In the genomic region with DNA sequence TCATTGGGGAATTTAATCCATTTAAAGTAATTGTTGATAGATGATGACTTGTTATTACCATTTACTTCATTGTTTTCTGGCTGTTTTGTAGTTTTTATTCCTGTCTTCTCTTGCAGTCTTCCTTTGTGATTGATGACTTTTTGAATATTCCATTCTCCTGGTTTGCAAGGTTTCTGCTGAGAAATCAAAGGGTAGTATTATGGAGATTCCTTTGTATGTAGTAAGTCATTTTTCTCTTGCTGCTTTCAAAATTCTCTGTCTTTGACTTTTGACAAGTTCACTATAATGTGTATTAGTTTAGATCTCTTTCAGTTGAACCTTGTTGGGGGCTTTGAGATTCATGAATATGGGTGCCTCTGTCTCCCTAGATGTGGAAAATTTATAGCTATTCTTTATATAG, we compare ENCODE assay signal across 19 cellular contexts. TPM values are rescaled to one million over a fixed set of nuclear protein-coding genes. Genes with fewer than 3 reads are reported as not detected.
DNase-seq lines count a peak whose midpoint lies in the region; ATAC-seq, FAIRE-seq and TF ChIP-seq lines count a peak whose summit lies in the region.
"Had no signal": no experiment of that assay in that cellular context is flagged by ENCODE, and none has a peak within 500 bp of the region (broad histone marks: within the 10 kb centered on the region; RNA-seq: fewer than 3 reads in every experiment).

No MANE protein-coding gene starts in this region.

- TF ChIP-seq RAD21 in HCT116 (IDR thresholded peaks at IDR 0.05; ENCODE audit: low read depth) (no peak), K562 (CRISPR knock-in tag; conservative IDR thresholded peaks at IDR 0.05 in 1 of 2, IDR thresholded peaks at IDR 0.05 in 1 of 2) (no peak)

- H4K20me1 ChIP-seq in BLaER1 (no peaks in the 10 kb centered on the region), HCT116 (ENCODE audit: insufficient read depth) (no peaks in the 10 kb centered on the region), K562 (replicated peaks; ENCODE audit: control insufficient read depth, insufficient read depth, low read length) (no peaks in the 10 kb centered on the region)

- H3K27me3 ChIP-seq in BLaER1: no peaks in the 10 kb centered on the region
- H3K27me3 ChIP-seq in HCT116 (ENCODE audit: insufficient read depth, low read length): no peaks in the 10 kb centered on the region
- H3K27me3 ChIP-seq in K562 (ENCODE audit: control insufficient read depth in 2 of 2, insufficient read depth in 2 of 2, low read length in 2 of 2): no peaks in the 10 kb centered on the region
- no peaks in the 10 kb centered on the region for H3K27me3 ChIP-seq in subcutaneous abdominal adipose tissue (ENCODE audit: control insufficient read depth in 5 of 5, insufficient read depth in 4 of 5, low read length in 5 of 5)
- H3K27me3 ChIP-seq in uterus: no peaks in the 10 kb centered on the region

- RAD21 ChIA-PET in HCT116 (lab: Charles Lee; ENCODE audit: low non-redundant PET in 1 of 2, low total read pairs in 2 of 2, uncharacterized antibody in 2 of 2, unreplicated experiment in 2 of 2): no interaction called here

- ATAC-seq in HCT116 (no peak), K562 (no peak)
- ATAC-seq: HepG2 had no signal

- intact Hi-C loops in HCT116 (cut with micrococcal nuclease): loop anchor here (10.0 kb wide), 2 partner anchors 255 to 345 kb away; a partner anchor contains a TSS
- intact Hi-C loops in K562 (cut with micrococcal nuclease): no loop called here
- intact Hi-C loops in posterior cingulate gyrus (cut with DNase I): no loop called here
- intact Hi-C loops in uterus (cut with DNase I; ENCODE audit: low total_unique reads): no loop called here

- H3K9me2 ChIP-seq in HCT116 (ENCODE audit: insufficient read depth): no peaks in the 10 kb centered on the region

- no peaks in the 10 kb centered on the region for H3K9me1 ChIP-seq in K562 (ENCODE audit: control insufficient read depth, insufficient read depth, low read length)

- TF ChIP-seq CTCF in HCT116 (IDR thresholded peaks at IDR 0.05 in 2 of 3, conservative IDR thresholded peaks at IDR 0.05 in 1 of 3; ENCODE audit: borderline replicate concordance in 1 of 3, insufficient read depth in 1 of 3, low read depth in 2 of 3, low read length in 2 of 3): no peak
- no peak for TF ChIP-seq CTCF in K562 (IDR thresholded peaks at IDR 0.05 in 2 of 3, conservative IDR thresholded peaks at IDR 0.05 in 1 of 3; ENCODE audit: insufficient read depth in 2 of 3, low read depth in 1 of 3, low read length in 3 of 3)
- TF ChIP-seq CTCF in uterus (IDR thresholded peaks at IDR 0.05): no peak

- in situ Hi-C loops in K562 (cut with MboI): no loop called here

- H3K4me1 ChIP-seq in BLaER1 (peaks cover 4% of the 10 kb centered on the region), HCT116 (ENCODE audit: control insufficient read depth in 1 of 2, insufficient read depth in 2 of 2, low read length in 2 of 2) (peaks cover 0 to under 1% of the 10 kb centered on the region in 2 experiments; a peak in 1 of 4 replicates), K562 (replicated peaks in 1 of 2; ENCODE audit: control insufficient read depth in 2 of 2, insufficient read depth in 2 of 2, low read length in 2 of 2) (no peaks in the 10 kb centered on the region), subcutaneous abdominal adipose tissue (ENCODE audit: control insufficient read depth in 5 of 5, insufficient read depth in 5 of 5, low read length in 5 of 5) (peaks cover 0 to 2% (median 0%) of the 10 kb centered on the region in 5 donors), uterus (peaks cover 0 to under 1% of the 10 kb centered on the region in 2 donors)

- TF ChIP-seq POLR2A in HCT116 (IDR thresholded peaks at IDR 0.05; ENCODE audit: borderline replicate concordance, extremely low read depth, insufficient read depth, insufficient read length): no peak
- no peak for TF ChIP-seq POLR2A in K562 (conservative IDR thresholded peaks at IDR 0.05)
- no peak for TF ChIP-seq POLR2A in uterus (IDR thresholded peaks at IDR 0.05)

- H3K4me2 ChIP-seq in BLaER1 (no peak overlapping the region), HCT116 (ENCODE audit: low read length) (no peak overlapping the region), K562 (ENCODE audit: insufficient read depth, low read length) (no peak overlapping the region)

- H3K9me3 ChIP-seq in BLaER1: peaks cover 100% of the 10 kb centered on the region
- peaks cover 15 to 52% of the 10 kb centered on the region in 2 experiments; a peak in 3 of 4 replicates for H3K9me3 ChIP-seq in HCT116 (ENCODE audit: control insufficient read depth in 1 of 2, insufficient read depth in 1 of 2, low read depth in 1 of 2, low read length in 2 of 2)
- H3K9me3 ChIP-seq in K562 (replicated peaks; ENCODE audit: control insufficient read depth, insufficient read depth, low read depth, low read length): 0 out of 2 replicates have a peak, but pooled peaks cover 1% of the 10 kb centered on the region
- H3K9me3 ChIP-seq in subcutaneous abdominal adipose tissue (ENCODE audit: control insufficient read depth in 5 of 5, low read length in 5 of 5): peaks cover 45 to 82% (median 78%) of the 10 kb centered on the region in 5 donors
- H3K9me3 ChIP-seq in uterus: peaks cover 7 to 66% of the 10 kb centered on the region in 2 donors

- H2AFZ ChIP-seq in HCT116 (ENCODE audit: low read depth, low read length, poor library complexity, severe bottlenecking) (no peak overlapping the region), K562 (ENCODE audit: low read depth, low read length) (no peak overlapping the region)
- H2AFZ ChIP-seq: GM23248 had no signal

- H3K36me3 ChIP-seq in BLaER1 (peaks cover 94% of the 10 kb centered on the region), HCT116 (ENCODE audit: control insufficient read depth in 1 of 2, insufficient read depth in 2 of 2, low read length in 2 of 2) (no peaks in the 10 kb centered on the region; a peak in 1 of 4 replicates), K562 (ENCODE audit: control insufficient read depth, insufficient read depth, low read length) (no peaks in the 10 kb centered on the region; the same call in 2 of the 3 replicates), subcutaneous abdominal adipose tissue (ENCODE audit: control insufficient read depth in 5 of 5, insufficient read depth in 5 of 5, low read length in 5 of 5) (peaks cover 13 to 47% (median 37%) of the 10 kb centered on the region in 5 donors), uterus (no peaks in the 10 kb centered on the region)

- CTCF ChIA-PET in HCT116 (lab: Charles Lee): no interaction called here
- CTCF ChIA-PET in K562 (lab: Yijun Ruan, JAX; ENCODE audit: low intra/inter-chr PET ratio): no interaction called here

- H3K4me3 ChIP-seq in BLaER1 (peak overlapping the region; percentile 38; the same call in 1 of the 2 replicates), HCT116 (replicated peaks in 1 of 2; ENCODE audit: low read depth in 1 of 2, low read length in 2 of 2) (no peak overlapping the region), K562 (no peak overlapping the region), subcutaneous abdominal adipose tissue (ENCODE audit: low read depth in 1 of 5, low read length in 5 of 5) (peak overlapping the region in 4 of 5 donors; percentile 12 to 37 (median 32)), uterus (no peak overlapping the region)
- H3K4me3 ChIP-seq: GM23248 had no signal

- no peak for TF ChIP-seq EP300 in K562 (IDR thresholded peaks at IDR 0.05; ENCODE audit: low read length)

- H3K9ac ChIP-seq in BLaER1 (no peak overlapping the region), HCT116 (ENCODE audit: low read length) (no peak overlapping the region), K562 (ENCODE audit: insufficient read depth in 1 of 2, low read depth in 2 of 2, low read length in 2 of 2) (no peak overlapping the region), subcutaneous abdominal adipose tissue (ENCODE audit: low read length in 5 of 5) (no peak overlapping the region)
- H3K9ac ChIP-seq: GM23248 had no signal

- H3K79me2 ChIP-seq in HCT116 (ENCODE audit: insufficient read depth, low read length) (peaks cover 9% of the 10 kb centered on the region), K562 (ENCODE audit: control insufficient read depth, insufficient read depth, low read length) (peaks cover 2% of the 10 kb centered on the region; the same call in 1 of the 3 replicates)

- no TSS peak for BruUV-seq in HCT116 (replicated peaks; lab: Mats Ljungman, UMichigan)
- BruUV-seq in K562 (replicated peaks; lab: Mats Ljungman, UMichigan): no TSS peak

- no peak for FAIRE-seq in K562 (lab: Jason Lieb, UNC)
- FAIRE-seq: GM12892, GM18507, H54, HepG2 had no signal

- POLR2A ChIA-PET in HCT116 (lab: Charles Lee) (no interaction called here), K562 (lab: Yijun Ruan, JAX) (no interaction called here)

- H3K27ac ChIP-seq in BLaER1: no peak overlapping the region
- H3K27ac ChIP-seq in HCT116 (ENCODE audit: low read depth, low read length): no peak overlapping the region
- no peak overlapping the region for H3K27ac ChIP-seq in K562 (ENCODE audit: extremely low read depth, low read depth, low read length)
- H3K27ac ChIP-seq in subcutaneous abdominal adipose tissue (ENCODE audit: low read depth, low read length): no peak overlapping the region
- no peak overlapping the region for H3K27ac ChIP-seq in uterus
- H3K27ac ChIP-seq: GM23248 had no signal

- DNase-seq in HCT116 (ENCODE audit: low read depth, low spot score) (no peak), K562 (ENCODE audit: extremely low read depth in 1 of 4, low spot score in 3 of 4) (no peak), NCI-H2029 treated with DMSO at 0.1 percent for 48 hours (lab: John Stamatoyannopoulos, UW) (no peak), posterior cingulate gyrus (no peak), uterus (no peak)
- DNase-seq: 8988T; C1 segment of cervical spinal cord; CD4-positive, CD25-positive, alpha-beta regulatory T cell; DMS153; DMS79; GDM1; GM23248; HCEC 1CT had no signal

RNA-seq across cellular contexts. Expression of a gene that starts 6.0 kb away (rescaled TPM):
- total RNA-seq in HCT116 (2021; ENCODE audit: unreplicated experiment): 10.9 TPM
- polyA plus RNA-seq in HCT116 (2012): 7.7 and 8.8 TPM in 2 replicates
- total RNA-seq in K562 (2011; cell fraction: chromatin; rRNA removed; ENCODE audit: low replicate concordance): 12.6 and 50.6 TPM in 2 replicates
- 8.7 and 11.2 TPM in 2 replicates for total RNA-seq in K562 (2011; cell fraction: nucleolus; rRNA removed)
- 16.9 and 22.1 TPM in 2 replicates for total RNA-seq in K562 (2011; cell fraction: nucleoplasm; rRNA removed)
- 4.0 and 4.3 TPM in 2 replicates for total RNA-seq in K562 (2014; rRNA removed)
- total RNA-seq in K562 (2014; rRNA removed; fragmentation: Illumina TruSeq; extraction: Trizol): 14.6 and 15.9 TPM in 2 replicates
- total RNA-seq in K562 (2015; rRNA removed; fragmentation: Illumina TruSeq; extraction: Trizol): 10.5 and 11.5 TPM in 2 replicates
- total RNA-seq in K562 (2021): 7.4 and 11.7 TPM in 2 replicates
- 12.2 and 21.5 TPM in 2 replicates for polyA plus RNA-seq in K562 (2011; rRNA removed)
- polyA plus RNA-seq in K562 (2011; cell fraction: cytosol; rRNA removed): 2.1 and 4.4 TPM in 2 replicates
- 15.3 and 17.0 TPM in 2 replicates for polyA plus RNA-seq in K562 (2011; cell fraction: nucleus; rRNA removed)
- polyA plus RNA-seq in K562 (2012): 13.3 and 17.5 TPM in 2 replicates
- polyA plus RNA-seq in K562 (2014; fragmentation: Illumina TruSeq; extraction: Trizol): 11.6 and 14.5 TPM in 2 replicates
- 10 to 100 TPM; 11.0 to 19.0 TPM for polyA plus RNA-seq in K562 (2014; fragmentation: Nextera tagmentation; extraction: Ambion mirVana)
- polyA plus RNA-seq in K562 (2014; rRNA removed): 9.4 and 11.5 TPM in 2 replicates
- polyA minus RNA-seq in K562 (2011; rRNA and poly(A)+ RNA removed): 13.2 and 20.5 TPM in 2 replicates
- polyA minus RNA-seq in K562 (2011; cell fraction: cytosol; rRNA and poly(A)+ RNA removed): 3.5 and 4.9 TPM in 2 replicates
- polyA minus RNA-seq in K562 (2011; cell fraction: nucleus; rRNA and poly(A)+ RNA removed): 6.9 and 7.7 TPM in 2 replicates
- total RNA-seq in uterus: 10 to 100 TPM in 3 of 4 donors, 1 to 10 TPM in 1; 5.3 to 60.1 (median 30.2) TPM

RNA-seq across cellular contexts. Expression of a gene that starts 20.4 kb away (rescaled TPM):
- 7.8 TPM for total RNA-seq in HCT116 (2021; ENCODE audit: unreplicated experiment)
- polyA plus RNA-seq in HCT116 (2012): 2.2 and 3.1 TPM in 2 replicates
- 11.2 and 14.9 TPM in 2 replicates for total RNA-seq in K562 (2011; cell fraction: chromatin; rRNA removed; ENCODE audit: low replicate concordance)
- 8.6 and 10.0 TPM in 2 replicates for total RNA-seq in K562 (2011; cell fraction: nucleolus; rRNA removed)
- 6.0 and 10.3 TPM in 2 replicates for total RNA-seq in K562 (2011; cell fraction: nucleoplasm; rRNA removed)
- total RNA-seq in K562 (2014; rRNA removed): 2.8 and 3.8 TPM in 2 replicates
- total RNA-seq in K562 (2014; rRNA removed; fragmentation: Illumina TruSeq; extraction: Trizol): 3.1 and 4.4 TPM in 2 replicates
- total RNA-seq in K562 (2015; rRNA removed; fragmentation: Illumina TruSeq; extraction: Trizol): 1.8 and 3.1 TPM in 2 replicates
- 3.0 and 4.1 TPM in 2 replicates for total RNA-seq in K562 (2021)
- 2.2 and 2.8 TPM in 2 replicates for polyA plus RNA-seq in K562 (2011; rRNA removed)
- 1.2 and 1.8 TPM in 2 replicates for polyA plus RNA-seq in K562 (2011; cell fraction: cytosol; rRNA removed)
- 3.0 and 4.0 TPM in 2 replicates for polyA plus RNA-seq in K562 (2011; cell fraction: nucleus; rRNA removed)
- polyA plus RNA-seq in K562 (2012): 0.62 and 1.2 TPM in 2 replicates
- 1.9 and 2.1 TPM in 2 replicates for polyA plus RNA-seq in K562 (2014; fragmentation: Illumina TruSeq; extraction: Trizol)
- polyA plus RNA-seq in K562 (2014; fragmentation: Nextera tagmentation; extraction: Ambion mirVana): under 1 TPM; 0.08 to 0.25 TPM
- 2.2 and 3.3 TPM in 2 replicates for polyA plus RNA-seq in K562 (2014; rRNA removed)
- polyA minus RNA-seq in K562 (2011; rRNA and poly(A)+ RNA removed): 8.5 and 10.2 TPM in 2 replicates
- polyA minus RNA-seq in K562 (2011; cell fraction: cytosol; rRNA and poly(A)+ RNA removed): 3.0 and 4.0 TPM in 2 replicates
- 7.0 and 7.7 TPM in 2 replicates for polyA minus RNA-seq in K562 (2011; cell fraction: nucleus; rRNA and poly(A)+ RNA removed)
- 10 to 100 TPM in 2 of 4 donors, 1 to 10 TPM in 2; 1.8 to 34.6 (median 11.6) TPM for total RNA-seq in uterus

RNA-seq across cellular contexts. Expression of a gene that starts 32.8 kb away (rescaled TPM):
- total RNA-seq in HCT116 (2021; ENCODE audit: unreplicated experiment) (1.2 TPM), K562 (2014; rRNA removed) (0.45 and 0.49 TPM in 2 replicates), K562 (2014; rRNA removed; fragmentation: Illumina TruSeq; extraction: Trizol) (0.64 and 1.2 TPM in 2 replicates), K562 (2015; rRNA removed; fragmentation: Illumina TruSeq; extraction: Trizol) (0.76 and 1.1 TPM in 2 replicates), K562 (2021) (0.45 and 0.82 TPM in 2 replicates), uterus (1 to 10 TPM in 3 of 4 donors, not detected in 1; 4.4 to 8.7 (median 5.8) TPM)
- 1.3 and 1.4 TPM in 2 replicates for polyA plus RNA-seq in HCT116 (2012)
- total RNA-seq in K562 (2011; cell fraction: chromatin; rRNA removed; ENCODE audit: low replicate concordance): 1.1 and 2.9 TPM in 2 replicates
- 0.83 and 0.92 TPM in 2 replicates for total RNA-seq in K562 (2011; cell fraction: nucleolus; rRNA removed)
- 1.6 and 2.6 TPM in 2 replicates for total RNA-seq in K562 (2011; cell fraction: nucleoplasm; rRNA removed)
- polyA plus RNA-seq in K562 (2011; rRNA removed) (0.73 and 1.1 TPM in 2 replicates), K562 (2014; fragmentation: Illumina TruSeq; extraction: Trizol) (0.78 and 1.8 TPM in 2 replicates), K562 (2014; fragmentation: Nextera tagmentation; extraction: Ambion mirVana) (1 to 10 TPM in 1 of 2 experiments, under 1 TPM in 1; 0.25 to 1.2 TPM), K562 (2014; rRNA removed) (0.46 and 1.5 TPM in 2 replicates)
- 0.10 and 0.40 TPM in 2 replicates for polyA plus RNA-seq in K562 (2011; cell fraction: cytosol; rRNA removed)
- 1.3 and 1.8 TPM in 2 replicates for polyA plus RNA-seq in K562 (2011; cell fraction: nucleus; rRNA removed)
- polyA plus RNA-seq in K562 (2012): 0.86 and 3.1 TPM in 2 replicates
- 0.77 and 1.0 TPM in 2 replicates for polyA minus RNA-seq in K562 (2011; rRNA and poly(A)+ RNA removed)
- polyA minus RNA-seq in K562 (2011; cell fraction: cytosol; rRNA and poly(A)+ RNA removed): not detected in 2 replicates
- 0.40 and 0.78 TPM in 2 replicates for polyA minus RNA-seq in K562 (2011; cell fraction: nucleus; rRNA and poly(A)+ RNA removed)

Comparison
In these comparisons a context has a peak if more than half of its experiments do, and no peak if none do; other contexts are left out.
1. H3K4me3 ChIP-seq: peak in BLaER1 (single experiment) and subcutaneous abdominal adipose tissue (4 of 5); none in HCT116 (0 of 2), K562 (single experiment) and uterus (0 of 2).